1 cellular context compared by ENCODE assay signal in the genomic region with DNA sequence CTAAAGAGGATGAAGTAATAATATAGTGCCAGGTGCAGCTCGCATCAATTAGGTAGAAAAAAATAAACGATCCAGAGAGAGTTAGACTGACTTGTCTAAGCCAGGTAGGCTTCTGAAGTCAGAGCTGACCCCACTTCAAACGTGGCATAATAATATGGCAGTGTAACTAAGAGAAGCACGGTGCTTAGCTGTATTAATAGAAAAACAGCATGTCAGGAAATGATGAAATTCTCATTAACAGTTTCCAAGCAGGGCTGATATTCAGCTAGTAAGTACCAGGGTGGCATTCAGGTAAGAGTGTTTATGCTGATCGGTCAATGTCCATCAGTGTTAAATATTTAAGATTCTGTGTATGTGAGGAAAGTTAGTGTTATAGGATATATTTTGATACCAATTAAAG.
TF ChIP-seq lines count a peak whose summit lies in the region.

No MANE protein-coding gene starts in this region.

TF ChIP-seq in GM23338, 12 proteins besides CTCF, POLR2A, EP300 and RAD21 (continued from another document):
- TF ChIP-seq STAT1 (IDR thresholded peaks at IDR 0.05; ENCODE audit: unreplicated experiment): no peak
- TF ChIP-seq, protein P1, sequence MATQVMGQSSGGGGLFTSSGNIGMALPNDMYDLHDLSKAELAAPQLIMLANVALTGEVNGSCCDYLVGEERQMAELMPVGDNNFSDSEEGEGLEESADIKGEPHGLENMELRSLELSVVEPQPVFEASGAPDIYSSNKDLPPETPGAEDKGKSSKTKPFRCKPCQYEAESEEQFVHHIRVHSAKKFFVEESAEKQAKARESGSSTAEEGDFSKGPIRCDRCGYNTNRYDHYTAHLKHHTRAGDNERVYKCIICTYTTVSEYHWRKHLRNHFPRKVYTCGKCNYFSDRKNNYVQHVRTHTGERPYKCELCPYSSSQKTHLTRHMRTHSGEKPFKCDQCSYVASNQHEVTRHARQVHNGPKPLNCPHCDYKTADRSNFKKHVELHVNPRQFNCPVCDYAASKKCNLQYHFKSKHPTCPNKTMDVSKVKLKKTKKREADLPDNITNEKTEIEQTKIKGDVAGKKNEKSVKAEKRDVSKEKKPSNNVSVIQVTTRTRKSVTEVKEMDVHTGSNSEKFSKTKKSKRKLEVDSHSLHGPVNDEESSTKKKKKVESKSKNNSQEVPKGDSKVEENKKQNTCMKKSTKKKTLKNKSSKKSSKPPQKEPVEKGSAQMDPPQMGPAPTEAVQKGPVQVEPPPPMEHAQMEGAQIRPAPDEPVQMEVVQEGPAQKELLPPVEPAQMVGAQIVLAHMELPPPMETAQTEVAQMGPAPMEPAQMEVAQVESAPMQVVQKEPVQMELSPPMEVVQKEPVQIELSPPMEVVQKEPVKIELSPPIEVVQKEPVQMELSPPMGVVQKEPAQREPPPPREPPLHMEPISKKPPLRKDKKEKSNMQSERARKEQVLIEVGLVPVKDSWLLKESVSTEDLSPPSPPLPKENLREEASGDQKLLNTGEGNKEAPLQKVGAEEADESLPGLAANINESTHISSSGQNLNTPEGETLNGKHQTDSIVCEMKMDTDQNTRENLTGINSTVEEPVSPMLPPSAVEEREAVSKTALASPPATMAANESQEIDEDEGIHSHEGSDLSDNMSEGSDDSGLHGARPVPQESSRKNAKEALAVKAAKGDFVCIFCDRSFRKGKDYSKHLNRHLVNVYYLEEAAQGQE (IDR thresholded peaks at IDR 0.05; ENCODE audit: unreplicated experiment): no peak
- TF ChIP-seq, protein P2, sequence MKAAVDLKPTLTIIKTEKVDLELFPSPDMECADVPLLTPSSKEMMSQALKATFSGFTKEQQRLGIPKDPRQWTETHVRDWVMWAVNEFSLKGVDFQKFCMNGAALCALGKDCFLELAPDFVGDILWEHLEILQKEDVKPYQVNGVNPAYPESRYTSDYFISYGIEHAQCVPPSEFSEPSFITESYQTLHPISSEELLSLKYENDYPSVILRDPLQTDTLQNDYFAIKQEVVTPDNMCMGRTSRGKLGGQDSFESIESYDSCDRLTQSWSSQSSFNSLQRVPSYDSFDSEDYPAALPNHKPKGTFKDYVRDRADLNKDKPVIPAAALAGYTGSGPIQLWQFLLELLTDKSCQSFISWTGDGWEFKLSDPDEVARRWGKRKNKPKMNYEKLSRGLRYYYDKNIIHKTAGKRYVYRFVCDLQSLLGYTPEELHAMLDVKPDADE (IDR thresholded peaks at IDR 0.05): no peak
- no peak for TF ChIP-seq CREB1 (CRISPR knock-in tag; IDR thresholded peaks at IDR 0.05; ENCODE audit: low read depth)
- no peak for TF ChIP-seq EZH2phosphoT487 (IDR thresholded peaks at IDR 0.05; ENCODE audit: unreplicated experiment)
- TF ChIP-seq JUNB (IDR thresholded peaks at IDR 0.05; ENCODE audit: unreplicated experiment): no peak
- TF ChIP-seq, protein P3, sequence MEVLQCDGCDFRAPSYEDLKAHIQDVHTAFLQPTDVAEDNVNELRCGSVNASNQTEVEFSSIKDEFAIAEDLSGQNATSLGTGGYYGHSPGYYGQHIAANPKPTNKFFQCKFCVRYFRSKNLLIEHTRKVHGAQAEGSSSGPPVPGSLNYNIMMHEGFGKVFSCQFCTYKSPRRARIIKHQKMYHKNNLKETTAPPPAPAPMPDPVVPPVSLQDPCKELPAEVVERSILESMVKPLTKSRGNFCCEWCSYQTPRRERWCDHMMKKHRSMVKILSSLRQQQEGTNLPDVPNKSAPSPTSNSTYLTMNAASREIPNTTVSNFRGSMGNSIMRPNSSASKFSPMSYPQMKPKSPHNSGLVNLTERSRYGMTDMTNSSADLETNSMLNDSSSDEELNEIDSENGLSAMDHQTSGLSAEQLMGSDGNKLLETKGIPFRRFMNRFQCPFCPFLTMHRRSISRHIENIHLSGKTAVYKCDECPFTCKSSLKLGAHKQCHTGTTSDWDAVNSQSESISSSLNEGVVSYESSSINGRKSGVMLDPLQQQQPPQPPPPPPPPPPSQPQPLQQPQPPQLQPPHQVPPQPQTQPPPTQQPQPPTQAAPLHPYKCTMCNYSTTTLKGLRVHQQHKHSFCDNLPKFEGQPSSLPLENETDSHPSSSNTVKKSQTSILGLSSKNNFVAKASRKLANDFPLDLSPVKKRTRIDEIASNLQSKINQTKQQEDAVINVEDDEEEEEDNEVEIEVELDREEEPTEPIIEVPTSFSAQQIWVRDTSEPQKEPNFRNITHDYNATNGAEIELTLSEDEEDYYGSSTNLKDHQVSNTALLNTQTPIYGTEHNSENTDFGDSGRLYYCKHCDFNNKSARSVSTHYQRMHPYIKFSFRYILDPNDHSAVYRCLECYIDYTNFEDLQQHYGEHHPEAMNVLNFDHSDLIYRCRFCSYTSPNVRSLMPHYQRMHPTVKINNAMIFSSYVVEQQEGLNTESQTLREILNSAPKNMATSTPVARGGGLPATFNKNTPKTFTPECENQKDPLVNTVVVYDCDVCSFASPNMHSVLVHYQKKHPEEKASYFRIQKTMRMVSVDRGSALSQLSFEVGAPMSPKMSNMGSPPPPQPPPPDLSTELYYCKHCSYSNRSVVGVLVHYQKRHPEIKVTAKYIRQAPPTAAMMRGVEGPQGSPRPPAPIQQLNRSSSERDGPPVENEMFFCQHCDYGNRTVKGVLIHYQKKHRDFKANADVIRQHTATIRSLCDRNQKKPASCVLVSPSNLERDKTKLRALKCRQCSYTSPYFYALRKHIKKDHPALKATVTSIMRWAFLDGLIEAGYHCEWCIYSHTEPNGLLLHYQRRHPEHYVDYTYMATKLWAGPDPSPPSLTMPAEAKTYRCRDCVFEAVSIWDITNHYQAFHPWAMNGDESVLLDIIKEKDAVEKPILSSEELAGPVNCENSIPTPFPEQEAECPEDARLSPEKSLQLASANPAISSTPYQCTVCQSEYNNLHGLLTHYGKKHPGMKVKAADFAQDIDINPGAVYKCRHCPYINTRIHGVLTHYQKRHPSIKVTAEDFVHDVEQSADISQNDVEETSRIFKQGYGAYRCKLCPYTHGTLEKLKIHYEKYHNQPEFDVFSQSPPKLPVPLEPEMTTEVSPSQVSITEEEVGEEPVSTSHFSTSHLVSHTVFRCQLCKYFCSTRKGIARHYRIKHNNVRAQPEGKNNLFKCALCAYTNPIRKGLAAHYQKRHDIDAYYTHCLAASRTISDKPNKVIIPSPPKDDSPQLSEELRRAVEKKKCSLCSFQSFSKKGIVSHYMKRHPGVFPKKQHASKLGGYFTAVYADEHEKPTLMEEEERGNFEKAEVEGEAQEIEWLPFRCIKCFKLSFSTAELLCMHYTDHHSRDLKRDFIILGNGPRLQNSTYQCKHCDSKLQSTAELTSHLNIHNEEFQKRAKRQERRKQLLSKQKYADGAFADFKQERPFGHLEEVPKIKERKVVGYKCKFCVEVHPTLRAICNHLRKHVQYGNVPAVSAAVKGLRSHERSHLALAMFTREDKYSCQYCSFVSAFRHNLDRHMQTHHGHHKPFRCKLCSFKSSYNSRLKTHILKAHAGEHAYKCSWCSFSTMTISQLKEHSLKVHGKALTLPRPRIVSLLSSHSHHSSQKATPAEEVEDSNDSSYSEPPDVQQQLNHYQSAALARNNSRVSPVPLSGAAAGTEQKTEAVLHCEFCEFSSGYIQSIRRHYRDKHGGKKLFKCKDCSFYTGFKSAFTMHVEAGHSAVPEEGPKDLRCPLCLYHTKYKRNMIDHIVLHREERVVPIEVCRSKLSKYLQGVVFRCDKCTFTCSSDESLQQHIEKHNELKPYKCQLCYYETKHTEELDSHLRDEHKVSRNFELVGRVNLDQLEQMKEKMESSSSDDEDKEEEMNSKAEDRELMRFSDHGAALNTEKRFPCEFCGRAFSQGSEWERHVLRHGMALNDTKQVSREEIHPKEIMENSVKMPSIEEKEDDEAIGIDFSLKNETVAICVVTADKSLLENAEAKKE (CRISPR knock-in tag; IDR thresholded peaks at IDR 0.05): no peak
- no peak for TF ChIP-seq ZNF331 (CRISPR knock-in tag; IDR thresholded peaks at IDR 0.05; ENCODE audit: low read depth)
- no peak for TF ChIP-seq EZH2 (IDR thresholded peaks at IDR 0.05; ENCODE audit: low read depth, unreplicated experiment)
- no peak for TF ChIP-seq NANOG (IDR thresholded peaks at IDR 0.05; ENCODE audit: borderline replicate concordance)
